ENCODE assay signal across 8 cellular contexts in the genomic region with DNA sequence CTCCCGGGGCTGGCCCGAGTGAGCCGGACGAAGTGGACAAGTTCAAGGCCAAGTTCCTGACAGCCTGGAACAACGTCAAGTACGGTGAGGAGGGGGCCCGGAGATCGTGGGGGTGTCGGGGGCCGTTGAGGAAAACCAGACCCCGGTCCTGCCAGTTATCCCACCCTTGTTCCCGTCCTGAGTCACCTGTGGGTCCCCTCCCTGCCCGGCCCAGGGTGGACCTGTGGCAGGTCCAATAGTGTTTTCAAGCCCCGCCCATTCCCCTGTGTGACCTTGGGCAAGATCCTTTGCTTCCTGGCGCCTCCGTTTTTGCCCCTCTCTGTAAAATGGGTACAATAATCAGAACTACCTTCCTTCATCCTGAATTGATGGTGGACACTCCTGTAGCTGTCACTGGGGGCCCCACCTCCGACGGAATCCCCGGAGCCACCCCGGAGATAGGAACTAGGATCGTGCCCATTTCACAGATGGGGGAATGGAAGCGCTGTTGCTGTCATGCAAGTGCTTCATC. TPM values are rescaled to one million over a fixed set of nuclear protein-coding genes. Genes with fewer than 3 reads are reported as not detected.
A peak's percentile ranks its signal among the peaks of the same experiment; 100 is the strongest.
DNase-seq lines count a peak whose midpoint lies in the region; ATAC-seq and TF ChIP-seq lines count a peak whose summit lies in the region.

No MANE protein-coding gene starts in this region.

- H3K27ac Mint-ChIP-seq in activated naive CD4-positive, alpha-beta T cell treated with anti-CD3 and anti-CD28 coated beads, Interleukin-2, amount 10 ng/mL, durations not matched to agents 7 days and 5 days: peak overlapping the region; percentile 88

- TF ChIP-seq CTCF in GM12875 (IDR thresholded peaks at IDR 0.05; ENCODE audit: borderline replicate concordance, insufficient read depth, low read depth, low read length) (no peak), hepatocyte (IDR thresholded peaks at IDR 0.05; ENCODE audit: poor library complexity) (no peak)

- no peaks in the 10 kb centered on the region for H3K9me3 ChIP-seq in hepatocyte (ENCODE audit: low read depth)
- H3K9me3 ChIP-seq in skeletal muscle tissue (ENCODE audit: control insufficient read depth in 3 of 3, low read length in 3 of 3): no peaks in the 10 kb centered on the region

- peaks cover 21% of the 10 kb centered on the region for H3K4me1 Mint-ChIP-seq in activated naive CD4-positive, alpha-beta T cell treated with anti-CD3 and anti-CD28 coated beads, Interleukin-2, amount 10 ng/mL, durations not matched to agents 7 days and 5 days

- no peaks in the 10 kb centered on the region for H3K9me2 ChIP-seq in hepatocyte (replicated peaks; ENCODE audit: insufficient read depth)

- H3K4me2 ChIP-seq in hepatocyte: peak overlapping the region; percentile 95

- H4K20me1 ChIP-seq in hepatocyte (ENCODE audit: insufficient read depth, poor library complexity, severe bottlenecking): no peaks in the 10 kb centered on the region

- no peaks in the 10 kb centered on the region for H3K9me3 Mint-ChIP-seq in activated naive CD4-positive, alpha-beta T cell treated with anti-CD3 and anti-CD28 coated beads, Interleukin-2, amount 10 ng/mL, durations not matched to agents 7 days and 5 days

- H3K27ac ChIP-seq in hepatocyte: peak overlapping the region; percentile 62
- H3K27ac ChIP-seq in skeletal muscle tissue (ENCODE audit: low read depth, low read length): peak overlapping the region; percentile 80

- peak overlapping the region; percentile 89 for H3K4me3 Mint-ChIP-seq in activated naive CD4-positive, alpha-beta T cell treated with anti-CD3 and anti-CD28 coated beads, Interleukin-2, amount 10 ng/mL, durations not matched to agents 7 days and 5 days

- H3K4me1 ChIP-seq in hepatocyte (ENCODE audit: insufficient read depth) (peaks cover 9% of the 10 kb centered on the region), skeletal muscle tissue (ENCODE audit: control insufficient read depth in 3 of 3, insufficient read depth in 3 of 3, low read length in 3 of 3) (peaks cover 11 to 16% (median 11%) of the 10 kb centered on the region in 3 donors)

- H3K9ac ChIP-seq in skeletal muscle tissue (ENCODE audit: low read depth in 1 of 3, low read length in 3 of 3): peak overlapping the region; percentile 89 to 92 (median 92)

- no peaks in the 10 kb centered on the region for H3K36me3 ChIP-seq in hepatocyte (replicated peaks; ENCODE audit: insufficient read depth, low read depth)
- peaks cover 18 to 19% (median 19%) of the 10 kb centered on the region in 3 donors for H3K36me3 ChIP-seq in skeletal muscle tissue (ENCODE audit: control insufficient read depth in 3 of 3, insufficient read depth in 3 of 3, low read length in 3 of 3)

- H3K27me3 ChIP-seq in hepatocyte (no peaks in the 10 kb centered on the region), skeletal muscle tissue (ENCODE audit: control insufficient read depth in 3 of 3, insufficient read depth in 3 of 3, low read length in 3 of 3) (peaks cover 0 to under 1% (median 0%) of the 10 kb centered on the region in 3 donors)

- H3K27me3 Mint-ChIP-seq in activated naive CD4-positive, alpha-beta T cell treated with anti-CD3 and anti-CD28 coated beads, Interleukin-2, amount 10 ng/mL, durations not matched to agents 7 days and 5 days: peaks cover 36% of the 10 kb centered on the region

- peak; percentile 19 for ATAC-seq in HG03571 (IDR thresholded peaks at IDR 0.05; ENCODE audit: unreplicated experiment)
- ATAC-seq in GM19455 (IDR thresholded peaks at IDR 0.05; ENCODE audit: unreplicated experiment): no peak
- ATAC-seq in HG03045 (IDR thresholded peaks at IDR 0.05; ENCODE audit: unreplicated experiment): no peak

- H3K79me2 ChIP-seq in hepatocyte: peaks cover 28% of the 10 kb centered on the region

- H3K4me3 ChIP-seq in GM12875 (ENCODE audit: low read depth, low read length) (peak overlapping the region; percentile 92), hepatocyte (peak overlapping the region; percentile 93), skeletal muscle tissue (ENCODE audit: low read length in 3 of 3) (peak overlapping the region; percentile 77 to 87 (median 81))

- peaks cover 18% of the 10 kb centered on the region for H3K36me3 Mint-ChIP-seq in activated naive CD4-positive, alpha-beta T cell treated with anti-CD3 and anti-CD28 coated beads, Interleukin-2, amount 10 ng/mL, durations not matched to agents 7 days and 5 days

- DNase-seq in activated naive CD4-positive, alpha-beta T cell treated with anti-CD3 and anti-CD28 coated beads, Interleukin-2, amount 10 ng/mL, durations not matched to agents 7 days and 5 days: peak; percentile 58
- DNase-seq in hepatocyte (ENCODE audit: low spot score): peak; percentile 58
- DNase-seq in activated CD8-positive, alpha-beta memory T cell treated with anti-CD3 and anti-CD28 coated beads for 24 hours: no peak

- H2AFZ ChIP-seq in hepatocyte: peak overlapping the region; percentile 90

- CTCF ChIA-PET in activated naive CD4-positive, alpha-beta T cell treated with anti-CD3 and anti-CD28 coated beads, Interleukin-2, amount 10 ng/mL, durations not matched to agents 7 days and 5 days (lab: Charles Lee): no interaction called here

- WGBS in hepatocyte (ENCODE audit: low lambda C conversion rate, missing lambda C conversion rate): 27% methylated on average over 22 of the region's 22 CpGs

RNA-seq across cellular contexts. Expression of gene ATG4D, which starts 0.6 kb away (rescaled TPM):
- total RNA-seq in hepatocyte (13.1 and 24.1 TPM in 2 replicates), skeletal muscle tissue (20.4 TPM)
- polyA plus RNA-seq in hepatocyte: 34.5 and 40.0 TPM in 2 replicates

RNA-seq across cellular contexts. Expression of gene KRI1, which starts 21.5 kb away (rescaled TPM):
- total RNA-seq in hepatocyte (7.8 and 9.2 TPM in 2 replicates), skeletal muscle tissue (5.2 TPM)
- polyA plus RNA-seq in hepatocyte: 18.3 and 22.0 TPM in 2 replicates

RNA-seq across cellular contexts. Expression of gene CDKN2D, which starts 24.5 kb away (rescaled TPM):
- total RNA-seq in hepatocyte: 5.0 and 6.4 TPM in 2 replicates
- polyA plus RNA-seq in hepatocyte: 13.9 and 15.0 TPM in 2 replicates
- 16.7 TPM for total RNA-seq in skeletal muscle tissue

RNA-seq across cellular contexts. Expression of gene S1PR5, which starts 27.1 kb away (rescaled TPM):
- total RNA-seq in hepatocyte (0.17 and 0.56 TPM in 2 replicates), skeletal muscle tissue (1.6 TPM)
- 0.38 and 0.75 TPM in 2 replicates for polyA plus RNA-seq in hepatocyte

RNA-seq across cellular contexts. Expression of gene KEAP1, which starts 41.1 kb away (rescaled TPM):
- total RNA-seq in hepatocyte (47.2 and 48.2 TPM in 2 replicates), skeletal muscle tissue (60.0 TPM)
- polyA plus RNA-seq in hepatocyte: 44.7 and 66.8 TPM in 2 replicates
